ENCODE assay signal across 19 cellular contexts in the genomic region with DNA sequence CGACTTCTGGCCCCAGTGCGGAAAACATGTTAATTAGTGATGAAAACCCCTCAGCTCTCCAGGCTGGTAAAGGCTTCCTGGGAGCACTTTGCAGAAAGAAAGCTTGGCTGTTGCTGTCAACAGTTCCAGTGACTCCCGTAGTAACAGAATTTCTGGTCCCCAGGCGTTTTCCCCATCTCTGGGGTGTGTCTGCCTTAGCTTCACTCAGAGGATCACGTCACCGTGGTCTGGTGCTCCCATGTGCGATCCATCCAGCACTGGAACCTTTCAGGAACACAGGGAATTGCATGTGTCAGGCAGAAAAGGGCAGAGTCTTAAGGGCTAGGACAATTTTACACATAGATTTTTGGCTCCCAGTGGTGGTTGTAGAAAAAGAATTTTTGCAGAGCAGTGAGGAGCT.
"Had no signal": no experiment of that assay in that cellular context is flagged by ENCODE, and none has a peak within 500 bp of the region (broad histone marks: within the 10 kb centered on the region; RNA-seq: fewer than 3 reads in every experiment).

No MANE protein-coding gene starts in this region.

- FAIRE-seq: keratinocyte, small intestine had no signal

- ATAC-seq: activated naive CD8-positive, alpha-beta T cell treated with anti-CD3 and anti-CD28 coated beads, Interleukin-2, amount 50 U/mL, for 24 hours; activated T-helper 17 cell treated with anti-CD3 and anti-CD28 coated beads, Interleukin-2, amount 50 U/mL, for 72 hours; gastrocnemius medialis had no signal

- H3K36me3 ChIP-seq: gastrocnemius medialis, transverse colon had no signal

- DNase-seq: activated CD4-positive, alpha-beta T cell treated with anti-CD3 and anti-CD28 coated beads, Interleukin-2, amount 50 U/mL, for 48 hours; activated CD4-positive, CD25-positive, alpha-beta regulatory T cell treated with anti-CD3 and anti-CD28 coated beads, Interleukin-2, amount 50 U/mL, for 72 hours; activated naive CD4-positive, alpha-beta T cell treated with Interleukin-2 at 50 U/mL for 16 hours; activated naive CD8-positive, alpha-beta T cell treated with anti-CD3 and anti-CD28 coated beads, Interleukin-2, amount 50 U/mL, for 24 hours; aorta; cerebellar nuclear complex; effector memory CD4-positive, alpha-beta T cell; hippocampal formation; nucleus accumbens; posterior cingulate gyrus; small intestine; stimulated activated CD4-positive, alpha-beta T cell treated with anti-CD3 and anti-CD28 coated beads, Interleukin-4, amount 100 ng/mL, for 4 hours; stimulated activated CD8-positive, alpha-beta memory T cell treated with anti-CD3 and anti-CD28 coated beads, Interleukin-4, amount 100 ng/mL, for 48 hours; stimulated activated naive CD4-positive, alpha-beta T cell treated with Interleukin-2 at 50 U/mL for 16 hours; substantia nigra; transverse colon had no signal

- H3K4me3 ChIP-seq: gastrocnemius medialis, transverse colon had no signal

- H3K9me3 ChIP-seq: gastrocnemius medialis, transverse colon had no signal

- H3K27ac ChIP-seq: gastrocnemius medialis, transverse colon had no signal

- H3K27me3 ChIP-seq: gastrocnemius medialis, transverse colon had no signal

- H3K4me1 ChIP-seq: gastrocnemius medialis, transverse colon had no signal
